In genomic region chr10:6365384-6365783, GRCh38 we compare ENCODE assay signal across 23 cellular contexts.
DNase-seq lines count a peak whose midpoint lies in the region; ATAC-seq and TF ChIP-seq lines count a peak whose summit lies in the region.
"Had no signal": no experiment of that assay in that cellular context is flagged by ENCODE, and none has a peak within 500 bp of the region (broad histone marks: within the 10 kb centered on the region; RNA-seq: fewer than 3 reads in every experiment).

No MANE protein-coding gene starts in this region.

- peak overlapping the region; percentile 55 for H3K27ac ChIP-seq in HUES64 (ENCODE audit: low read depth, low read length)
- H3K27ac ChIP-seq in body of pancreas = peak overlapping the region in 1 of 4 donors; percentile 32
- no peak overlapping the region for H3K27ac ChIP-seq in liver (ENCODE audit: low read depth in 1 of 2, low read length in 2 of 2)
- H3K27ac ChIP-seq in prostate gland = peak overlapping the region; percentile 53
- H3K27ac ChIP-seq: PC-9, psoas muscle, tibial artery had no signal

- TF ChIP-seq POLR2A in body of pancreas (IDR thresholded peaks at IDR 0.05) = no peak
- no peak for TF ChIP-seq POLR2A in prostate gland (IDR thresholded peaks at IDR 0.05)

- H3K36me3 ChIP-seq in HUES64 (ENCODE audit: insufficient read depth, low read length) = no peaks in the 10 kb centered on the region
- H3K36me3 ChIP-seq in body of pancreas (replicated peaks in 1 of 2; ENCODE audit: insufficient read depth in 1 of 2, low read depth in 2 of 2) = no peaks in the 10 kb centered on the region
- no peaks in the 10 kb centered on the region for H3K36me3 ChIP-seq in liver (ENCODE audit: control insufficient read depth in 4 of 4, insufficient read depth in 3 of 4, low read depth in 1 of 4, low read length in 3 of 4)
- no peaks in the 10 kb centered on the region for H3K36me3 ChIP-seq in prostate gland

- no peak for DNase-seq in body of pancreas
- DNase-seq in prostate gland (ENCODE audit: low spot score) = peak; percentile 56
- no peak for DNase-seq in DMS153 (lab: John Stamatoyannopoulos, UW)
- DNase-seq in NCI-H2029 treated with DMSO at 0.1 percent for 48 hours (lab: John Stamatoyannopoulos, UW) = no peak
- DNase-seq: activated CD4-positive, alpha-beta T cell treated with anti-CD3 and anti-CD28 coated beads for 36 hours; activated effector memory CD4-positive, alpha-beta T cell treated with anti-CD3 and anti-CD28 coated beads, Interleukin-2, amount 50 U/mL, for 16 hours; activated naive CD8-positive, alpha-beta T cell treated with anti-CD3 and anti-CD28 coated beads for 36 hours; activated T-cell treated with anti-CD3 and anti-CD28 coated beads, Interleukin-2, amount 50 U/mL, for 1 hour; H7; NCI-H187 treated with DMSO at 0.1 percent for 48 hours; NCI-H524 treated with DMSO at 0.1 percent for 48 hours; NK-92 treated with Interleukin-12 subunit alpha and Interleukin-12 subunit beta, amount 100 ng/mL, for 24 hours; PC-9; psoas muscle; stimulated activated CD4-positive, alpha-beta T cell treated with anti-CD3 and anti-CD28 coated beads, Interleukin-15, amount 100 ng/mL, for 24 hours; stimulated activated naive CD8-positive, alpha-beta T cell treated with anti-CD3 and anti-CD28 coated beads, Interleukin-15, Interleukin-2, amounts not matched to agents 100 U/mL and 50 U/mL, for 24 hours; tibial artery had no signal

- TF ChIP-seq RAD21 in liver (IDR thresholded peaks at IDR 0.05) = peak in 1 of 2 donors; percentile 54

- 59% methylated on average over 4 of the region's 4 CpGs for WGBS in HUES64
- 27 to 43% methylated on average over 4 of the region's 4 CpGs for WGBS in body of pancreas, 2 donors
- 42% methylated on average over 4 of the region's 4 CpGs for WGBS in liver
- WGBS in prostate gland = 12% methylated on average over 4 of the region's 4 CpGs

- intact Hi-C loops in body of pancreas (cut with DNase I) = no loop called here
- intact Hi-C loops in prostate gland (cut with DNase I) = no loop called here

- TF ChIP-seq CTCF in body of pancreas (IDR thresholded peaks at IDR 0.05) = no peak
- no peak for TF ChIP-seq CTCF in liver (IDR thresholded peaks at IDR 0.05; ENCODE audit: low read depth, low read length, missing input control)
- TF ChIP-seq CTCF in prostate gland (IDR thresholded peaks at IDR 0.05) = no peak

- H3K9ac ChIP-seq in HUES64 (ENCODE audit: low read depth, low read length) (peak overlapping the region; percentile 27; the same call in 1 of the 2 replicates), liver (ENCODE audit: low read depth in 1 of 2, low read length in 2 of 2) (no peak overlapping the region)

- H3K27me3 ChIP-seq in HUES64 (ENCODE audit: insufficient read depth, low read length) = no peaks in the 10 kb centered on the region
- no peaks in the 10 kb centered on the region for H3K27me3 ChIP-seq in body of pancreas
- H3K27me3 ChIP-seq in liver (ENCODE audit: control insufficient read depth in 4 of 4, insufficient read depth in 4 of 4, low read length in 3 of 4) = no peaks in the 10 kb centered on the region
- H3K27me3 ChIP-seq in prostate gland (replicated peaks; ENCODE audit: insufficient read depth) = no peaks in the 10 kb centered on the region
- H3K27me3 ChIP-seq: tibial artery had no signal

- H3K4me1 ChIP-seq in HUES64 (ENCODE audit: insufficient read depth, low read length) (peaks cover 29% of the 10 kb centered on the region), body of pancreas (peaks cover 13% of the 10 kb centered on the region), liver (ENCODE audit: control insufficient read depth in 4 of 4, insufficient read depth in 4 of 4, low read length in 3 of 4) (peaks cover 0 to 11% (median 0%) of the 10 kb centered on the region in 4 donors), prostate gland (replicated peaks) (peaks cover 8% of the 10 kb centered on the region)
- H3K4me1 ChIP-seq: psoas muscle, tibial artery had no signal

- H3K4me3 ChIP-seq in HUES64 (ENCODE audit: low read length) (peak overlapping the region; percentile 4; the same call in 1 of the 2 replicates), body of pancreas (no peak overlapping the region), liver (ENCODE audit: low read depth in 1 of 3, low read length in 3 of 3) (no peak overlapping the region), prostate gland (no peak overlapping the region)
- H3K4me3 ChIP-seq: GM12878, lung, PC-9, psoas muscle, tibial artery had no signal

- peaks cover 5% of the 10 kb centered on the region; the same call in 1 of the 2 replicates for H3K9me3 ChIP-seq in HUES64 (ENCODE audit: insufficient read depth, low read depth, low read length)
- H3K9me3 ChIP-seq in body of pancreas = no peaks in the 10 kb centered on the region
- H3K9me3 ChIP-seq in liver (ENCODE audit: control insufficient read depth in 4 of 4, low read length in 3 of 4) = no peaks in the 10 kb centered on the region
- no peaks in the 10 kb centered on the region for H3K9me3 ChIP-seq in prostate gland
- H3K9me3 ChIP-seq: psoas muscle, tibial artery had no signal

- ATAC-seq in body of pancreas (peak; percentile 75), GM18909 (IDR thresholded peaks at IDR 0.05; ENCODE audit: poor library complexity, unreplicated experiment) (no peak), GM19035 (IDR thresholded peaks at IDR 0.05; ENCODE audit: unreplicated experiment) (no peak)
- ATAC-seq: activated CD4-positive, alpha-beta T cell treated with anti-CD3 and anti-CD28 coated beads for 36 hours; GM12878; psoas muscle; stimulated activated naive CD8-positive, alpha-beta T cell treated with anti-CD3 and anti-CD28 coated beads, Interleukin-15, Interleukin-2, amounts not matched to agents 100 U/mL and 50 U/mL, for 24 hours had no signal

TF ChIP-seq in liver, 16 proteins besides CTCF, POLR2A, EP300 and RAD21:
- TF ChIP-seq FOXA1 (IDR thresholded peaks at IDR 0.05) (peak; percentile 66), YY1 (IDR thresholded peaks at IDR 0.05) (peak; percentile 49), NR2F2 (IDR thresholded peaks at IDR 0.05) (no peak), RXRA (IDR thresholded peaks at IDR 0.05) (peak; percentile 18 to 89), TAF1 (conservative IDR thresholded peaks at IDR 0.05) (no peak), ZBTB33 (IDR thresholded peaks at IDR 0.05) (peak; percentile 74), FOXA2 (IDR thresholded peaks at IDR 0.05) (peak; percentile 85), EGR1 (IDR thresholded peaks at IDR 0.05; ENCODE audit: low read depth in 2 of 2) (peak in 1 of 2 donors; percentile 53), ATF3 (IDR thresholded peaks at IDR 0.05) (no peak), JUND (IDR thresholded peaks at IDR 0.05) (peak in 1 of 2 donors; percentile 72), HNF4G (IDR thresholded peaks at IDR 0.05) (no peak), GABPA (IDR thresholded peaks at IDR 0.05 in 1 of 2, conservative IDR thresholded peaks at IDR 0.05 in 1 of 2) (peak in 1 of 2 donors; percentile 41), MAX (IDR thresholded peaks at IDR 0.05) (peak; percentile 75), SP1 (IDR thresholded peaks at IDR 0.05) (peak; percentile 16), REST (IDR thresholded peaks at IDR 0.05) (peak; percentile 46), HNF4A (conservative IDR thresholded peaks at IDR 0.05) (peak in 1 of 2 donors; percentile 67)
TF ChIP-seq in liver: peak in this region for 12.

Comparison
In these comparisons a context has a peak if more than half of its experiments do, and no peak if none do; other contexts are left out.
1. H3K27ac ChIP-seq: peak in HUES64 (single experiment) and prostate gland (2 of 2); none in liver (0 of 2).